In genomic region chr9:129609486-129610192, GRCh38 we compare ENCODE assay signal across 8 cellular contexts. TPM values are rescaled to one million over a fixed set of nuclear protein-coding genes. Genes with fewer than 3 reads are reported as not detected.
A peak's percentile ranks its signal among the peaks of the same experiment; 100 is the strongest.
DNase-seq lines count a peak whose midpoint lies in the region; ATAC-seq and TF ChIP-seq lines count a peak whose summit lies in the region.

No MANE protein-coding gene starts in this region.

- H3K9ac ChIP-seq in iPS-18a (ENCODE audit: low read length): no peak overlapping the region

- H3K4me1 ChIP-seq in Peyer's patch (peaks cover 0 to 35% (median 17%) of the 10 kb centered on the region in 4 donors), adrenal gland (replicated peaks in 1 of 2) (peaks cover 14 to 35% of the 10 kb centered on the region in 2 donors), iPS-18a (ENCODE audit: control insufficient read depth, low read depth, low read length) (peaks cover 20% of the 10 kb centered on the region)

- TF ChIP-seq CTCF in Peyer's patch (IDR thresholded peaks at IDR 0.05) (no peak), adrenal gland (IDR thresholded peaks at IDR 0.05) (no peak)

- no peaks in the 10 kb centered on the region for H3K9me3 ChIP-seq in Peyer's patch
- no peaks in the 10 kb centered on the region for H3K9me3 ChIP-seq in adrenal gland (replicated peaks in 1 of 3)
- no peaks in the 10 kb centered on the region for H3K9me3 ChIP-seq in iPS-18a (ENCODE audit: control insufficient read depth, low read depth, low read length)

- H3K27me3 ChIP-seq in Peyer's patch: no peaks in the 10 kb centered on the region
- no peaks in the 10 kb centered on the region for H3K27me3 ChIP-seq in adrenal gland
- H3K27me3 ChIP-seq in iPS-18a (ENCODE audit: control insufficient read depth, insufficient read depth, low read length): peaks cover 15% of the 10 kb centered on the region

- DNase-seq in CMK (ENCODE audit: low read depth) (peak; percentile 63), Peyer's patch (peak; percentile 66 to 84 (median 71)), adrenal gland (peak in 4 of 7 donors; percentile 54 to 74 (median 60)), NCI-H1694 treated with DMSO at 0.1 percent for 48 hours (lab: John Stamatoyannopoulos, UW) (no peak), left lobe of liver (ENCODE audit: low spot score) (no peak)
- peak in 2 of 3 donors; percentile 40 to 59 for DNase-seq in stimulated activated CD4-positive, alpha-beta T cell treated with anti-CD3 and anti-CD28 coated beads, TNF-alpha, amount 100 ng/mL, for 1 hour (ENCODE audit: low read depth in 3 of 3, low spot score in 1 of 3)

- ATAC-seq in left lobe of liver (no peak), GM18870 (IDR thresholded peaks at IDR 0.05; ENCODE audit: unreplicated experiment) (no peak)

- H3K36me3 ChIP-seq in Peyer's patch (no peaks in the 10 kb centered on the region), adrenal gland (replicated peaks in 1 of 2) (no peaks in the 10 kb centered on the region), iPS-18a (ENCODE audit: control insufficient read depth, low read depth, low read length) (no peaks in the 10 kb centered on the region)

- intact Hi-C loops in adrenal gland (cut with DNase I): loop anchor here (2.0 to 10.0 kb wide), 7 partner anchors 107 to 472 kb away; no protein-coding TSS in a partner anchor

- WGBS in adrenal gland, 4 donors: 12 to 33% (median 21%) methylated on average over 9 to 27 of the region's 30 CpGs

- peak in 1 of 2 donors; percentile 17 for TF ChIP-seq POLR2A in Peyer's patch (IDR thresholded peaks at IDR 0.05)
- TF ChIP-seq POLR2A in adrenal gland (IDR thresholded peaks at IDR 0.05): no peak

- H3K4me3 ChIP-seq in Peyer's patch (peak overlapping the region; percentile 68 to 69 (median 68)), adrenal gland (peak overlapping the region in 2 of 4 donors; percentile 67 to 90), iPS-18a (ENCODE audit: low read length) (peak overlapping the region; percentile 42)

- H3K27ac ChIP-seq in Peyer's patch: peak overlapping the region; percentile 75 to 86 (median 82)
- peak overlapping the region; percentile 13 to 92 (median 80) for H3K27ac ChIP-seq in adrenal gland
- H3K27ac ChIP-seq in iPS-18a (ENCODE audit: low read length): no peak overlapping the region

RNA-seq across cellular contexts. Expression of gene C9orf50, which starts 11.3 kb away (rescaled TPM):
- total RNA-seq in Peyer's patch (not detected), adrenal gland (under 1 TPM in 2 of 8 donors, not detected in 6; 0.14 to 0.37 TPM), left lobe of liver (not detected)
- under 1 TPM in 2 of 3 donors, not detected in 1; 0.56 to 0.74 TPM for polyA plus RNA-seq in adrenal gland

RNA-seq across cellular contexts. Expression of gene NTMT1, which starts 16.3 kb away (rescaled TPM):
- 10 to 100 TPM; 11.9 to 35.5 (median 26.6) TPM for total RNA-seq in Peyer's patch
- 100 to 1,000 TPM in 4 of 8 donors, 10 to 100 TPM in 4; 27.2 to 190 (median 88.3) TPM for total RNA-seq in adrenal gland
- polyA plus RNA-seq in adrenal gland: 100 to 1,000 TPM in 1 of 3 donors, 10 to 100 TPM in 2; 40.0 to 122 (median 87.5) TPM
- 19.9 TPM for total RNA-seq in left lobe of liver

RNA-seq across cellular contexts. Expression of gene ASB6, which starts 32.3 kb away (rescaled TPM):
- total RNA-seq in Peyer's patch: 10 to 100 TPM; 19.8 to 26.8 (median 23.0) TPM
- 10 to 100 TPM; 21.3 to 31.8 (median 26.8) TPM for total RNA-seq in adrenal gland
- polyA plus RNA-seq in adrenal gland: 10 to 100 TPM; 11.2 to 34.2 (median 30.6) TPM
- 6.6 TPM for total RNA-seq in left lobe of liver

RNA-seq across cellular contexts. Expression of gene PRRX2, which starts 55.8 kb away (rescaled TPM):
- 1 to 10 TPM in 1 of 4 donors, not detected in 3; 5.0 TPM for total RNA-seq in Peyer's patch
- total RNA-seq in adrenal gland: 1 to 10 TPM; 1.7 to 8.3 (median 4.0) TPM
- 10 to 100 TPM in 1 of 3 donors, 1 to 10 TPM in 1, under 1 TPM in 1; 0.15 to 14.2 (median 8.1) TPM for polyA plus RNA-seq in adrenal gland
- total RNA-seq in left lobe of liver: not detected

Comparison
In these comparisons a context has a peak if more than half of its experiments do, and no peak if none do; other contexts are left out.
1. DNase-seq: peak in CMK (single experiment), Peyer's patch (3 of 3), adrenal gland (4 of 7) and stimulated activated CD4-positive, alpha-beta T cell treated with anti-CD3 and anti-CD28 coated beads, TNF-alpha, amount 100 ng/mL, for 1 hour (2 of 3); none in NCI-H1694 treated with DMSO at 0.1 percent for 48 hours (single experiment) and left lobe of liver (single experiment).